ENCODE assay signal across 11 cellular contexts in genomic region chr5:9363026-9363793, GRCh38.
DNase-seq lines count a peak whose midpoint lies in the region; ATAC-seq and TF ChIP-seq lines count a peak whose summit lies in the region.
"Had no signal": no experiment of that assay in that cellular context is flagged by ENCODE, and none has a peak within 500 bp of the region (broad histone marks: within the 10 kb centered on the region; RNA-seq: fewer than 3 reads in every experiment).

No MANE protein-coding gene starts in this region.

- no peaks in the 10 kb centered on the region for H3K27me3 Mint-ChIP-seq in activated T-helper 17 cell treated with anti-CD3 and anti-CD28 coated beads, Interleukin-2, amount 50 U/mL, for 72 hours
- H3K27me3 Mint-ChIP-seq: stimulated activated naive B cell treated with anti-CD40 and anti-IgM and Interleukin-4, amounts not matched to agents 10 μg/mL and 1 μg/mL and 100 μg/mL, for 72 hours had no signal

- H3K79me2 ChIP-seq in hepatocyte = no peaks in the 10 kb centered on the region

- H3K9me3 Mint-ChIP-seq in activated T-helper 17 cell treated with anti-CD3 and anti-CD28 coated beads, Interleukin-2, amount 50 U/mL, for 72 hours = peaks cover 6% of the 10 kb centered on the region

- no peak overlapping the region for H2AFZ ChIP-seq in hepatocyte

- no peak overlapping the region for H3K27ac Mint-ChIP-seq in activated T-helper 17 cell treated with anti-CD3 and anti-CD28 coated beads, Interleukin-2, amount 50 U/mL, for 72 hours
- H3K27ac Mint-ChIP-seq: stimulated activated naive B cell treated with anti-CD40 and anti-IgM and Interleukin-4, amounts not matched to agents 10 μg/mL and 1 μg/mL and 100 μg/mL, for 72 hours had no signal

- no peak for TF ChIP-seq CTCF in GM06990 (IDR thresholded peaks at IDR 0.05; ENCODE audit: insufficient read depth, low read length, poor library complexity, severe bottlenecking)
- no peak for TF ChIP-seq CTCF in hepatocyte (IDR thresholded peaks at IDR 0.05; ENCODE audit: poor library complexity)

- WGBS in hepatocyte (ENCODE audit: low lambda C conversion rate, missing lambda C conversion rate) = 59% methylated on average over 4 of the region's 4 CpGs

- no peaks in the 10 kb centered on the region for H3K27me3 ChIP-seq in GM06990 (replicated peaks; ENCODE audit: control insufficient read depth, insufficient read depth, low read length)
- H3K27me3 ChIP-seq in hepatocyte = no peaks in the 10 kb centered on the region
- H3K27me3 ChIP-seq in H7 (ENCODE audit: control insufficient read depth, insufficient read depth, low read length) = no peaks in the 10 kb centered on the region
- H3K27me3 ChIP-seq: SJSA1 had no signal

- peak overlapping the region; percentile 40 for H3K4me3 ChIP-seq in GM06990 (replicated peaks; ENCODE audit: low read depth, low read length)
- H3K4me3 ChIP-seq in hepatocyte = no peak overlapping the region
- H3K4me3 ChIP-seq in H7 (ENCODE audit: insufficient read depth, low read depth, low read length) = no peak overlapping the region
- H3K4me3 ChIP-seq: SJSA1 had no signal

- no peaks in the 10 kb centered on the region for H3K4me1 Mint-ChIP-seq in activated T-helper 17 cell treated with anti-CD3 and anti-CD28 coated beads, Interleukin-2, amount 50 U/mL, for 72 hours

- H3K4me2 ChIP-seq in hepatocyte = no peak overlapping the region

- H3K9me3 ChIP-seq in hepatocyte (ENCODE audit: low read depth) = no peaks in the 10 kb centered on the region
- H3K9me3 ChIP-seq: SJSA1 had no signal

- H3K9me2 ChIP-seq in hepatocyte (replicated peaks; ENCODE audit: insufficient read depth) = no peaks in the 10 kb centered on the region

- ATAC-seq in GM19438 (IDR thresholded peaks at IDR 0.05; ENCODE audit: low read depth, unreplicated experiment) (peak; percentile 34), HG03045 (IDR thresholded peaks at IDR 0.05; ENCODE audit: unreplicated experiment) (peak; percentile 44), GM21367 (IDR thresholded peaks at IDR 0.05; ENCODE audit: unreplicated experiment) (no peak)
- peak; percentile 19 for ATAC-seq in activated T-helper 17 cell treated with anti-CD3 and anti-CD28 coated beads, Interleukin-2, amount 50 U/mL, for 72 hours (replicated peaks)

- H3K4me1 ChIP-seq in hepatocyte (ENCODE audit: insufficient read depth) = no peaks in the 10 kb centered on the region

- no peak overlapping the region for H3K4me3 Mint-ChIP-seq in activated T-helper 17 cell treated with anti-CD3 and anti-CD28 coated beads, Interleukin-2, amount 50 U/mL, for 72 hours
- H3K4me3 Mint-ChIP-seq: stimulated activated naive B cell treated with anti-CD40 and anti-IgM and Interleukin-4, amounts not matched to agents 10 μg/mL and 1 μg/mL and 100 μg/mL, for 72 hours had no signal

- no peaks in the 10 kb centered on the region for H4K20me1 ChIP-seq in hepatocyte (ENCODE audit: insufficient read depth, poor library complexity, severe bottlenecking)

- no peaks in the 10 kb centered on the region for H3K36me3 Mint-ChIP-seq in activated T-helper 17 cell treated with anti-CD3 and anti-CD28 coated beads, Interleukin-2, amount 50 U/mL, for 72 hours (ENCODE audit: low read depth)
- H3K36me3 Mint-ChIP-seq: stimulated activated naive B cell treated with anti-CD40 and anti-IgM and Interleukin-4, amounts not matched to agents 10 μg/mL and 1 μg/mL and 100 μg/mL, for 72 hours had no signal

- no peaks in the 10 kb centered on the region for H3K36me3 ChIP-seq in GM06990 (ENCODE audit: control insufficient read depth, insufficient read depth, low read length)
- no peaks in the 10 kb centered on the region for H3K36me3 ChIP-seq in hepatocyte (replicated peaks; ENCODE audit: insufficient read depth, low read depth)
- no peaks in the 10 kb centered on the region for H3K36me3 ChIP-seq in H7 (replicated peaks; ENCODE audit: control insufficient read depth, insufficient read depth, low read length)
- H3K36me3 ChIP-seq: SJSA1 had no signal

- DNase-seq in GM06990 (ENCODE audit: extremely low read depth, insufficient read length) (peak; percentile 55), GDM1 (lab: John Stamatoyannopoulos, UW) (no peak), hepatocyte (ENCODE audit: low spot score) (no peak), H7 (no peak)
- DNase-seq: C1 segment of cervical spinal cord; stimulated activated naive B cell treated with anti-CD40 and anti-IgM and Interleukin-4, amounts not matched to agents 10 μg/mL and 1 μg/mL and 100 μg/mL, for 72 hours had no signal

- no peak overlapping the region for H3K27ac ChIP-seq in hepatocyte
- H3K27ac ChIP-seq: SJSA1 had no signal
